Comparison of ENCODE assay signal across 27 cellular contexts in genomic region chr4:143658336-143658735, GRCh38. TPM values are rescaled to one million over a fixed set of nuclear protein-coding genes. Genes with fewer than 3 reads are reported as not detected.
A peak's percentile ranks its signal among the peaks of the same experiment; 100 is the strongest.
DNase-seq lines count a peak whose midpoint lies in the region; ATAC-seq lines count a peak whose summit lies in the region.
"Had no signal": no experiment of that assay in that cellular context is flagged by ENCODE, and none has a peak within 500 bp of the region (broad histone marks: within the 10 kb centered on the region; RNA-seq: fewer than 3 reads in every experiment).

No MANE protein-coding gene starts in this region.

- no peak for ATAC-seq in HG03045 (IDR thresholded peaks at IDR 0.05; ENCODE audit: unreplicated experiment)
- ATAC-seq: A549; CD8-positive, alpha-beta T cell had no signal

- peak; percentile 40 to 58 for DNase-seq in dermis microvascular lymphatic vessel endothelial cell (ENCODE audit: low read depth in 2 of 2)
- DNase-seq: 8988T; ACHN; AML-193; BE2C; C1 segment of cervical spinal cord; Caco-2; Calu3; CD4-positive, alpha-beta memory T cell; CD4-positive, alpha-beta T cell; CD4-positive, CD25-positive, alpha-beta regulatory T cell; CD8-positive, alpha-beta memory T cell; CD8-positive, alpha-beta T cell; COR-L47; DMS 273 treated with DMSO at 0.1 percent for 48 hours; DMS153; DMS53; DMS79; DMS79 treated with DMSO at 0.1 percent for 48 hours; DND-41; EL had no signal

RNA-seq across cellular contexts. Expression of gene FREM3, which starts 42.1 kb away (rescaled TPM):
- 0.13 TPM in 2 replicates for total RNA-seq in dermis microvascular lymphatic vessel endothelial cell
- total RNA-seq: A172; A673; B cell; Caco-2; Calu3; CD4-positive, alpha-beta memory T cell; CD4-positive, alpha-beta T cell; CD8-positive, alpha-beta memory T cell; CD8-positive, alpha-beta T cell; Daoy had no signal
